ENCODE assay signal across 1 cellular context in the genomic region with DNA sequence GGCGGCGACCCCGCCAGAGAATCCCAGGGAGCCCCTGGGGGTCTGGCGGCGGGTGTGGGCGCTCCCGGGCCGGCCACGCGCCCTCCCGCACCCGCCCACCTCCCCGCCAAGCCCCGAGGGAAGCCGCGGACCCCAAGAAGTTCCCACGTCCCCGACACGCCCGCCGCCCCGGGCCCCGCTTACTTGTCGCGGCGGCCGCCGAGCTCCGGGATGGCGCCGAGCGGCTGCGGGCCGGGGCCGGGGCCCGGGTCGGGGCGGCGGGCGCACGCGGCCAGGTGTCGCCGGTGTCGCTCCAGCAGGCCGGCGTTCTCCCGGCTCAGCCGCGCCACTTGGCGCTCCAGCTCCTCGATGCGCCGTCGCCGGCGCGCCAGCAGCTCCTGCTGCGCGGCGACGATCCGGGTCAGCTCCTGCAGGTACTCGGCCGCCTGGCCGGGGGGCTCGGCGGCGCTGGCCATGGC.
TF ChIP-seq lines count a peak whose summit lies in the region.

No MANE protein-coding gene starts in this region.

TF ChIP-seq in GM12878, 131 proteins besides CTCF, POLR2A, EP300 and RAD21:
- TF ChIP-seq, protein P1, sequence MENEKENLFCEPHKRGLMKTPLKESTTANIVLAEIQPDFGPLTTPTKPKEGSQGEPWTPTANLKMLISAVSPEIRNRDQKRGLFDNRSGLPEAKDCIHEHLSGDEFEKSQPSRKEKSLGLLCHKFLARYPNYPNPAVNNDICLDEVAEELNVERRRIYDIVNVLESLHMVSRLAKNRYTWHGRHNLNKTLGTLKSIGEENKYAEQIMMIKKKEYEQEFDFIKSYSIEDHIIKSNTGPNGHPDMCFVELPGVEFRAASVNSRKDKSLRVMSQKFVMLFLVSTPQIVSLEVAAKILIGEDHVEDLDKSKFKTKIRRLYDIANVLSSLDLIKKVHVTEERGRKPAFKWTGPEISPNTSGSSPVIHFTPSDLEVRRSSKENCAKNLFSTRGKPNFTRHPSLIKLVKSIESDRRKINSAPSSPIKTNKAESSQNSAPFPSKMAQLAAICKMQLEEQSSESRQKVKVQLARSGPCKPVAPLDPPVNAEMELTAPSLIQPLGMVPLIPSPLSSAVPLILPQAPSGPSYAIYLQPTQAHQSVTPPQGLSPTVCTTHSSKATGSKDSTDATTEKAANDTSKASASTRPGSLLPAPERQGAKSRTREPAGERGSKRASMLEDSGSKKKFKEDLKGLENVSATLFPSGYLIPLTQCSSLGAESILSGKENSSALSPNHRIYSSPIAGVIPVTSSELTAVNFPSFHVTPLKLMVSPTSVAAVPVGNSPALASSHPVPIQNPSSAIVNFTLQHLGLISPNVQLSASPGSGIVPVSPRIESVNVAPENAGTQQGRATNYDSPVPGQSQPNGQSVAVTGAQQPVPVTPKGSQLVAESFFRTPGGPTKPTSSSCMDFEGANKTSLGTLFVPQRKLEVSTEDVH (IDR thresholded peaks at IDR 0.05; ENCODE audit: low read depth, partially characterized antibody) = no peak
- TF ChIP-seq HDAC2 (IDR thresholded peaks at IDR 0.05) (no peak), SUZ12 (IDR thresholded peaks at IDR 0.05; ENCODE audit: unreplicated experiment) (peak; percentile 65)
